ENCODE assay signal across 8 cellular contexts in genomic region chr7:135510603-135511183, GRCh38. TPM values are rescaled to one million over a fixed set of nuclear protein-coding genes. Genes with fewer than 3 reads are reported as not detected.
DNase-seq lines count a peak whose midpoint lies in the region; ATAC-seq, FAIRE-seq and TF ChIP-seq lines count a peak whose summit lies in the region.

No MANE protein-coding gene starts in this region.

- CTCF ChIA-PET in activated CD8-positive, alpha-beta memory T cell treated with anti-CD3 and anti-CD28 coated beads, Interleukin-2, amount 10 ng/mL, durations not matched to agents 7 days and 5 days (lab: Charles Lee): interaction anchor here (0.7 to 1.6 kb wide), 8 partner anchors 10 to 467 kb away, joined by 3 to 6 read pairs (median 3); no protein-coding TSS in a partner anchor
- CTCF ChIA-PET in H1 (lab: Charles Lee; ENCODE audit: partially characterized antibody): interaction anchor here (0.6 to 1.3 kb wide), 7 partner anchors 9 to 235 kb away, joined by 3 to 6 read pairs (median 4); no protein-coding TSS in a partner anchor

- no peak overlapping the region for H3K4me3 Mint-ChIP-seq in activated CD8-positive, alpha-beta memory T cell treated with anti-CD3 and anti-CD28 coated beads, Interleukin-2, amount 10 ng/mL, durations not matched to agents 7 days and 5 days
- no peak overlapping the region for H3K4me3 Mint-ChIP-seq in neural progenitor cell

- peaks cover 8% of the 10 kb centered on the region for H3K23me2 ChIP-seq in H1 (ENCODE audit: low read depth, low read length)

- H3K4me1 ChIP-seq in OCI-LY1 (ENCODE audit: insufficient read depth, low read length, severe bottlenecking) (peaks cover 41% of the 10 kb centered on the region), H1 (replicated peaks in 1 of 4; ENCODE audit: control insufficient read depth in 3 of 4, insufficient read depth in 4 of 4, low read length in 3 of 4) (peaks cover 0 to 2% (median 0%) of the 10 kb centered on the region in 4 experiments; a peak in 1 of 7 replicates), neural progenitor cell (peaks cover 17% of the 10 kb centered on the region)

- H3K27me3 Mint-ChIP-seq in activated CD8-positive, alpha-beta memory T cell treated with anti-CD3 and anti-CD28 coated beads, Interleukin-2, amount 10 ng/mL, durations not matched to agents 7 days and 5 days: no peaks in the 10 kb centered on the region
- no peaks in the 10 kb centered on the region for H3K27me3 Mint-ChIP-seq in neural progenitor cell (ENCODE audit: insufficient read depth, low read depth)

- peak overlapping the region; percentile 79 for H3K4me3 ChIP-seq in OCI-LY1 (ENCODE audit: low read depth, low read length, poor library complexity, severe bottlenecking)
- peak overlapping the region; percentile 77 to 96 (median 92) for H3K4me3 ChIP-seq in H1 (ENCODE audit: extremely low read depth in 1 of 4, insufficient read depth in 2 of 4, low read depth in 3 of 4, low read length in 4 of 4)
- H3K4me3 ChIP-seq in neural progenitor cell: peak overlapping the region; percentile 80

- H3K18ac ChIP-seq in H1 (ENCODE audit: extremely low read depth, low read length): peak overlapping the region; percentile 52; the same call in 1 of the 2 replicates

- peak; percentile 41 for DNase-seq in activated CD8-positive, alpha-beta memory T cell treated with anti-CD3 and anti-CD28 coated beads, Interleukin-2, amount 10 ng/mL, durations not matched to agents 7 days and 5 days
- DNase-seq in activated CD8-positive, alpha-beta memory T cell treated with anti-CD3 and anti-CD28 coated beads for 24 hours: no peak
- DNase-seq in H1 (ENCODE audit: low read depth in 1 of 2, low spot score in 2 of 2) (no peak), neural progenitor cell (ENCODE audit: low spot score) (peak; percentile 3)
- DNase-seq in activated CD8-positive, alpha-beta memory T cell treated with anti-CD3 and anti-CD28 coated beads, Interleukin-2, amount 50 U/mL, for 4 hours: no peak

- WGBS in H1 (ENCODE audit: extremely low coverage in 1 of 2, insufficient coverage in 1 of 2, insufficient read length in 1 of 2, insufficient replicate concordance in 2 of 2, low coverage in 1 of 2, low lambda C conversion rate in 2 of 2, missing lambda C conversion rate in 1 of 2), 2 experiments: 19% methylated on average over 16 of the region's 16 CpGs; no CpG with 5 or more reads in 1 of the 2 experiments

- H3F3A ChIP-seq in OCI-LY1 (ENCODE audit: insufficient read depth, low read length): 0 out of 2 replicates have a peak, but pooled peaks cover 3% of the 10 kb centered on the region
- peaks cover 5% of the 10 kb centered on the region for H3F3A ChIP-seq in neural progenitor cell (ENCODE audit: low read depth)

- peak overlapping the region; percentile 78 for H4K91ac ChIP-seq in H1 (replicated peaks; ENCODE audit: insufficient read length, low read length)

- POLR2A ChIA-PET in H1 (lab: Charles Lee; ENCODE audit: partially characterized antibody): interaction anchor here (2.0 kb wide), 1 partner anchor 51 kb away, joined by 9 read pairs; no protein-coding TSS in a partner anchor

- TF ChIP-seq CTCF in OCI-LY1 (IDR thresholded peaks at IDR 0.05; ENCODE audit: low read length) (peak; percentile 40), H1 (IDR thresholded peaks at IDR 0.05; ENCODE audit: control extremely low read depth in 1 of 3, insufficient read depth in 1 of 3, low read depth in 1 of 3, low read length in 3 of 3) (no peak), neural progenitor cell (IDR thresholded peaks at IDR 0.05) (no peak)

- peak overlapping the region; percentile 63 for H3K4ac ChIP-seq in H1 (replicated peaks; ENCODE audit: insufficient read length, low read depth, low read length)

- H3K23ac ChIP-seq in H1 (ENCODE audit: insufficient read length): no peak overlapping the region

- no peak overlapping the region; the same call in 1 of the 2 replicates for H4K8ac ChIP-seq in H1 (ENCODE audit: extremely low read depth, insufficient read depth, low read length)

- 0 out of 2 replicates have a peak, but pooled peaks cover 2% of the 10 kb centered on the region for H3K79me1 ChIP-seq in H1 (ENCODE audit: low read depth, low read length)

- peak overlapping the region; percentile 32 for H3K27ac ChIP-seq in OCI-LY1 (ENCODE audit: low read depth, low read length, poor library complexity, severe bottlenecking)
- peak overlapping the region; percentile 9; the same call in 1 of the 2 replicates for H3K27ac ChIP-seq in H1 (ENCODE audit: low read depth, low read length)
- no peak overlapping the region for H3K27ac ChIP-seq in neural progenitor cell

- ATAC-seq in activated CD8-positive, alpha-beta memory T cell treated with anti-CD3 and anti-CD28 coated beads, Interleukin-2, amount 10 ng/mL, durations not matched to agents 7 days and 5 days: no peak
- ATAC-seq in GM19035 (IDR thresholded peaks at IDR 0.05; ENCODE audit: unreplicated experiment) (no peak), GM21381 (IDR thresholded peaks at IDR 0.05; ENCODE audit: unreplicated experiment) (no peak)

- no peak for FAIRE-seq in H1 (lab: Jason Lieb, UNC)

- H2BK15ac ChIP-seq in H1 (ENCODE audit: low read length): peak overlapping the region; percentile 94

- peaks cover 2% of the 10 kb centered on the region for H3K36me3 Mint-ChIP-seq in activated CD8-positive, alpha-beta memory T cell treated with anti-CD3 and anti-CD28 coated beads, Interleukin-2, amount 10 ng/mL, durations not matched to agents 7 days and 5 days
- H3K36me3 Mint-ChIP-seq in neural progenitor cell: no peaks in the 10 kb centered on the region

- H4K20me1 ChIP-seq in OCI-LY1 (ENCODE audit: insufficient read depth, low read length) (no peaks in the 10 kb centered on the region), H1 (replicated peaks in 1 of 2; ENCODE audit: control insufficient read depth in 1 of 2, insufficient read depth in 2 of 2, low read length in 2 of 2) (peaks cover 2 to 3% of the 10 kb centered on the region in 2 experiments), neural progenitor cell (ENCODE audit: low read depth) (peaks cover 36% of the 10 kb centered on the region)

- H3K9me3 Mint-ChIP-seq in activated CD8-positive, alpha-beta memory T cell treated with anti-CD3 and anti-CD28 coated beads, Interleukin-2, amount 10 ng/mL, durations not matched to agents 7 days and 5 days (ENCODE audit: low read depth): no peaks in the 10 kb centered on the region
- no peaks in the 10 kb centered on the region for H3K9me3 Mint-ChIP-seq in neural progenitor cell

- no peak for TF ChIP-seq EP300 in H1 (IDR thresholded peaks at IDR 0.05; ENCODE audit: borderline replicate concordance in 1 of 2, low read depth in 2 of 2, low read length in 2 of 2)

- H3K9me2 ChIP-seq in OCI-LY1 (ENCODE audit: low read depth, low read length): no peaks in the 10 kb centered on the region

- no peak overlapping the region for H3K27ac Mint-ChIP-seq in activated CD8-positive, alpha-beta memory T cell treated with anti-CD3 and anti-CD28 coated beads, Interleukin-2, amount 10 ng/mL, durations not matched to agents 7 days and 5 days
- H3K27ac Mint-ChIP-seq in neural progenitor cell: no peak overlapping the region

- 0 out of 2 replicates have a peak overlapping the region, but pooled peaks have one; percentile 94 for H2BK12ac ChIP-seq in H1 (ENCODE audit: low read depth, low read length)

- H2BK120ac ChIP-seq in H1 (replicated peaks; ENCODE audit: low read depth, low read length): peak overlapping the region; percentile 18

- H2AFZ ChIP-seq in OCI-LY1 (ENCODE audit: low read length) (peak overlapping the region; percentile 62), H1 (ENCODE audit: low read length) (peak overlapping the region; percentile 99), neural progenitor cell (replicated peaks) (peak overlapping the region; percentile 95)

- peak overlapping the region; percentile 98 for H2BK5ac ChIP-seq in H1 (ENCODE audit: low read depth, low read length)

- H3K79me2 ChIP-seq in OCI-LY1 (ENCODE audit: insufficient read depth, low read length): peaks cover 39% of the 10 kb centered on the region
- H3K79me2 ChIP-seq in H1 (ENCODE audit: control insufficient read depth in 1 of 2, insufficient read depth in 2 of 2, low read length in 2 of 2): peaks cover 5 to 37% of the 10 kb centered on the region in 2 experiments; a peak in 3 of 4 replicates
- H3K79me2 ChIP-seq in neural progenitor cell (ENCODE audit: low read depth): peaks cover 41% of the 10 kb centered on the region

- H3K9ac ChIP-seq in OCI-LY1 (ENCODE audit: low read length) (peak overlapping the region; percentile 66), H1 (replicated peaks in 1 of 4; ENCODE audit: extremely low read depth in 1 of 4, low read depth in 3 of 4, low read length in 3 of 4) (peak overlapping the region; percentile 61 to 95 (median 71)), neural progenitor cell (no peak overlapping the region)

- TF ChIP-seq POLR2A in H1 (IDR thresholded peaks at IDR 0.05; ENCODE audit: control extremely low read depth in 1 of 2, low read depth in 2 of 2, low read length in 2 of 2): no peak

- no peak overlapping the region for H3K56ac ChIP-seq in H1 (replicated peaks; ENCODE audit: insufficient read length, low read depth, low read length)

- no peak overlapping the region for H2BK20ac ChIP-seq in H1 (ENCODE audit: low read length)

- peaks cover 15% of the 10 kb centered on the region for H3K4me1 Mint-ChIP-seq in activated CD8-positive, alpha-beta memory T cell treated with anti-CD3 and anti-CD28 coated beads, Interleukin-2, amount 10 ng/mL, durations not matched to agents 7 days and 5 days
- peaks cover 16% of the 10 kb centered on the region for H3K4me1 Mint-ChIP-seq in neural progenitor cell

- peak overlapping the region; percentile 96 for H3K4me2 ChIP-seq in OCI-LY1 (ENCODE audit: low read length)
- peak overlapping the region; percentile 92 to 99 for H3K4me2 ChIP-seq in H1 (ENCODE audit: insufficient read depth in 1 of 2, low read depth in 2 of 2, low read length in 2 of 2)
- H3K4me2 ChIP-seq in neural progenitor cell: peak overlapping the region; percentile 83

- no peak for TF ChIP-seq RAD21 in H1 (IDR thresholded peaks at IDR 0.05 in 1 of 2, conservative IDR thresholded peaks at IDR 0.05 in 1 of 2; ENCODE audit: low read depth in 2 of 2, low read length in 2 of 2)

- H3K9me3 ChIP-seq in OCI-LY1 (ENCODE audit: low read length): no peaks in the 10 kb centered on the region
- no peaks in the 10 kb centered on the region for H3K9me3 ChIP-seq in H1 (ENCODE audit: insufficient read depth in 2 of 2, low read depth in 1 of 2, low read length in 1 of 2)
- H3K9me3 ChIP-seq in neural progenitor cell (ENCODE audit: low read depth): no peaks in the 10 kb centered on the region

- H2AK5ac ChIP-seq in H1 (ENCODE audit: low read depth, low read length): no peak overlapping the region

- H3K14ac ChIP-seq in H1 (ENCODE audit: insufficient read length): no peak overlapping the region

- H3K27me3 ChIP-seq in OCI-LY1 (ENCODE audit: insufficient read depth, low read length) (no peaks in the 10 kb centered on the region), H1 (replicated peaks in 1 of 4; ENCODE audit: control insufficient read depth in 3 of 4, extremely low read depth in 1 of 4, insufficient read depth in 3 of 4, low read length in 3 of 4) (no peaks in the 10 kb centered on the region), neural progenitor cell (peaks cover 8% of the 10 kb centered on the region)

- no peak overlapping the region for H4K5ac ChIP-seq in H1 (ENCODE audit: insufficient read length, low read depth, low read length)

- H3K36me3 ChIP-seq in OCI-LY1 (ENCODE audit: insufficient read depth, low read length) (no peaks in the 10 kb centered on the region), H1 (ENCODE audit: control insufficient read depth in 2 of 4, insufficient read depth in 4 of 4, low read length in 3 of 4) (no peaks in the 10 kb centered on the region), neural progenitor cell (no peaks in the 10 kb centered on the region)

RNA-seq across cellular contexts. Expression of gene CNOT4, which starts 0.8 kb away (rescaled TPM):
- 10 to 100 TPM; 21.1 to 26.5 TPM for total RNA-seq in activated CD8-positive, alpha-beta memory T cell treated with anti-CD3 and anti-CD28 coated beads, Interleukin-2, amount 10 ng/mL, durations not matched to agents 7 days and 5 days
- total RNA-seq in H1 (2021; fragmentation: NEBNext Ultra II Directional; extraction: Animal tissue kit (Norgen Biotek cat#: 25700)): 24.3 and 25.8 TPM in 2 replicates
- polyA plus RNA-seq in H1 (2011; rRNA removed): 7.5 and 10.9 TPM in 2 replicates
- 7.7 TPM for polyA plus RNA-seq in H1 (2011; cell fraction: cytosol; rRNA removed)
- 13.1 TPM for polyA plus RNA-seq in H1 (2011; cell fraction: nucleus; rRNA removed)
- 8.3 to 12.2 TPM (median 10.5 TPM) in 4 replicates for polyA plus RNA-seq in H1 (2012, experiment 1 of 2)
- polyA plus RNA-seq in H1 (2012, experiment 2 of 2): 2.8 TPM
- 21.5 TPM for polyA plus RNA-seq in H1 (2013, experiment 1 of 2)
- polyA plus RNA-seq in H1 (2013, experiment 2 of 2): 19.5 TPM
- 29.3 and 32.7 TPM in 2 replicates for polyA minus RNA-seq in H1 (2011; rRNA and poly(A)+ RNA removed)
- 10.5 TPM for polyA minus RNA-seq in H1 (2011; cell fraction: cytosol; rRNA and poly(A)+ RNA removed)
- 53.6 TPM for polyA minus RNA-seq in H1 (2011; cell fraction: nucleus; rRNA and poly(A)+ RNA removed)
- 19.1 and 21.4 TPM in 2 replicates for total RNA-seq in neural progenitor cell (ENCODE audit: low replicate concordance)

RNA-seq across cellular contexts. Expression of gene NUP205, which starts 47.0 kb away (rescaled TPM):
- total RNA-seq in activated CD8-positive, alpha-beta memory T cell treated with anti-CD3 and anti-CD28 coated beads, Interleukin-2, amount 10 ng/mL, durations not matched to agents 7 days and 5 days: 100 to 1,000 TPM; 119 to 120 TPM
- total RNA-seq in H1 (2021; fragmentation: NEBNext Ultra II Directional; extraction: Animal tissue kit (Norgen Biotek cat#: 25700)): 199 and 216 TPM in 2 replicates
- polyA plus RNA-seq in H1 (2011; rRNA removed): 99.7 and 148 TPM in 2 replicates
- polyA plus RNA-seq in H1 (2011; cell fraction: cytosol; rRNA removed): 145 TPM
- 128 TPM for polyA plus RNA-seq in H1 (2011; cell fraction: nucleus; rRNA removed)
- 106 to 155 TPM (median 126 TPM) in 4 replicates for polyA plus RNA-seq in H1 (2012, experiment 1 of 2)
- polyA plus RNA-seq in H1 (2012, experiment 2 of 2): 11.3 TPM
- 165 TPM for polyA plus RNA-seq in H1 (2013, experiment 1 of 2)
- polyA plus RNA-seq in H1 (2013, experiment 2 of 2): 153 TPM
- 279 and 339 TPM in 2 replicates for polyA minus RNA-seq in H1 (2011; rRNA and poly(A)+ RNA removed)
- polyA minus RNA-seq in H1 (2011; cell fraction: cytosol; rRNA and poly(A)+ RNA removed): 108 TPM
- 166 TPM for polyA minus RNA-seq in H1 (2011; cell fraction: nucleus; rRNA and poly(A)+ RNA removed)
- total RNA-seq in neural progenitor cell (ENCODE audit: low replicate concordance): 158 and 183 TPM in 2 replicates

Comparison
In these comparisons a context has a peak if more than half of its experiments do, and no peak if none do; other contexts are left out.
1. DNase-seq: peak in activated CD8-positive, alpha-beta memory T cell treated with anti-CD3 and anti-CD28 coated beads, Interleukin-2, amount 10 ng/mL, durations not matched to agents 7 days and 5 days (single experiment) and neural progenitor cell (single experiment); none in activated CD8-positive, alpha-beta memory T cell treated with anti-CD3 and anti-CD28 coated beads for 24 hours (single experiment), H1 (0 of 2) and activated CD8-positive, alpha-beta memory T cell treated with anti-CD3 and anti-CD28 coated beads, Interleukin-2, amount 50 U/mL, for 4 hours (single experiment).
2. Peak in every context shown above with its lines, with median percentiles within 50 percentile points of each other: H2AFZ ChIP-seq, H3K4me2 ChIP-seq and H3K4me3 ChIP-seq.